Comparison of ENCODE assay signal across 8 cellular contexts in the genomic region with DNA sequence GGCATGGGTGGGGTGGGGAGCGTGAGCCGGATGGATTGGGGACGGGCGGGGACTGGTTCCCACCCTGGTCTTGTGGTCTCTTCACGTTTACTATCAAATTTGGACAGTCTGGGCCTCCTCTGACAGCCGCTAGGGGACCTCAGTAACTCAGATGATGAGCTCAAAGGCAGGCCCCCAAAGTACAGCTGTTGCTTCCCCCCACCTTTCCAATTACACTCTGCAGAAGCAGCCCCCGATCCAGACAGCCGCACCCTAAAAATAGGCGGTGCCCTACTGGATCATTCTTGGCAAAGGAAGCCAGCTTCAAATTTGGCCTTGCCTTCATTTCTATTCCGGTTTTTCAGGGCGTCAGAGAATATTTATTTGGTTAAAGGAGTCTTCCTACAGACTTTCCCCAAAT. TPM values are rescaled to one million over a fixed set of nuclear protein-coding genes. Genes with fewer than 3 reads are reported as not detected.
A peak's percentile ranks its signal among the peaks of the same experiment; 100 is the strongest.
DNase-seq lines count a peak whose midpoint lies in the region; ATAC-seq and TF ChIP-seq lines count a peak whose summit lies in the region.

No MANE protein-coding gene starts in this region.

- WGBS in H9 (ENCODE audit: extremely low coverage, insufficient read length, low lambda C conversion rate): no CpG with 5 or more reads among the region's 11 CpGs

- ATAC-seq in GM21619 (IDR thresholded peaks at IDR 0.05; ENCODE audit: unreplicated experiment): no peak
- ATAC-seq in GM21447 (IDR thresholded peaks at IDR 0.05; ENCODE audit: unreplicated experiment): no peak

- H3K36me3 ChIP-seq in skeletal muscle tissue (ENCODE audit: control insufficient read depth in 3 of 3, insufficient read depth in 3 of 3, low read length in 3 of 3): peaks cover 0 to 2% (median 2%) of the 10 kb centered on the region in 3 donors

- CTCF ChIA-PET in activated CD4-positive, alpha-beta memory T cell treated with anti-CD3 and anti-CD28 coated beads, Interleukin-2, amount 10 ng/mL, durations not matched to agents 7 days and 5 days (lab: Charles Lee): interaction anchor here (0.8 to 3.9 kb wide), 13 partner anchors 8 to 726 kb away, joined by 3 to 18 read pairs (median 3); no protein-coding TSS in a partner anchor

- no peak overlapping the region for H2BK120ac ChIP-seq in H9 (ENCODE audit: low read depth, low read length, poor library complexity, severe bottlenecking)

- H3T11ph ChIP-seq in H9 (ENCODE audit: low read length): no peak overlapping the region

- H3K9me3 ChIP-seq in H9 (ENCODE audit: control insufficient read depth, low read depth, low read length): no peaks in the 10 kb centered on the region
- no peaks in the 10 kb centered on the region for H3K9me3 ChIP-seq in skeletal muscle tissue (ENCODE audit: control insufficient read depth in 3 of 3, low read length in 3 of 3)

- H3K4me1 ChIP-seq in H9 (ENCODE audit: insufficient read depth, low read length) (peaks cover 5% of the 10 kb centered on the region), skeletal muscle tissue (ENCODE audit: control insufficient read depth in 3 of 3, insufficient read depth in 3 of 3, low read length in 3 of 3) (peaks cover 15 to 16% (median 15%) of the 10 kb centered on the region in 3 donors)

- H3K18ac ChIP-seq in H9 (ENCODE audit: insufficient read length, low read depth, low read length): no peak overlapping the region

- no peak overlapping the region for H3K23ac ChIP-seq in H9 (ENCODE audit: insufficient read length, low read depth, low read length)

- no peak overlapping the region for H3K14ac ChIP-seq in H9 (ENCODE audit: insufficient read depth, low read length)

- no peak overlapping the region for H4K91ac ChIP-seq in H9 (ENCODE audit: insufficient read length, low read depth, low read length)

- H2BK12ac ChIP-seq in H9 (ENCODE audit: insufficient read length, low read depth, low read length): no peak overlapping the region

- no peak overlapping the region for H2BK20ac ChIP-seq in H9 (ENCODE audit: low read depth, low read length, poor library complexity, severe bottlenecking)

- POLR2A ChIA-PET in activated CD4-positive, alpha-beta memory T cell treated with anti-CD3 and anti-CD28 coated beads, Interleukin-2, amount 10 ng/mL, durations not matched to agents 7 days and 5 days (lab: Charles Lee): interaction anchor here (1.1 to 1.7 kb wide), 8 partner anchors 10 to 731 kb away, joined by 3 to 8 read pairs (median 4); no protein-coding TSS in a partner anchor

- no peak overlapping the region for H3K56ac ChIP-seq in H9 (ENCODE audit: insufficient read length, low read depth, low read length)

- H3K27ac ChIP-seq in H9 (ENCODE audit: insufficient read length, low read depth, low read length) (no peak overlapping the region), skeletal muscle tissue (ENCODE audit: low read depth, low read length) (peak overlapping the region; percentile 99)

- TF ChIP-seq CTCF in H9 (conservative IDR thresholded peaks at IDR 0.05) (peak; percentile 71), glutamatergic neuron (IDR thresholded peaks at IDR 0.05; ENCODE audit: partially characterized antibody, unreplicated experiment) (peak; percentile 50)

- peaks cover 14% of the 10 kb centered on the region; the same call in 1 of the 2 replicates for H3K79me2 ChIP-seq in H9 (ENCODE audit: insufficient read depth, low read length)

- H3K4me3 Mint-ChIP-seq in H9 (peak overlapping the region; percentile 82 to 90), glutamatergic neuron (ENCODE audit: unreplicated experiment) (peak overlapping the region; percentile 79)
- H3K4me3 Mint-ChIP-seq in activated CD4-positive, alpha-beta memory T cell treated with anti-CD3 and anti-CD28 coated beads, Interleukin-2, amount 10 ng/mL, durations not matched to agents 7 days and 5 days: peak overlapping the region; percentile 74

- H3K27me3 Mint-ChIP-seq in H9 (ENCODE audit: low read depth): no peaks in the 10 kb centered on the region
- H3K27me3 Mint-ChIP-seq in activated CD4-positive, alpha-beta memory T cell treated with anti-CD3 and anti-CD28 coated beads, Interleukin-2, amount 10 ng/mL, durations not matched to agents 7 days and 5 days: no peaks in the 10 kb centered on the region
- H3K27me3 Mint-ChIP-seq in glutamatergic neuron (ENCODE audit: unreplicated experiment): peaks cover 10% of the 10 kb centered on the region

- H3K4me3 ChIP-seq in skeletal muscle tissue (ENCODE audit: low read length in 3 of 3): peak overlapping the region in 2 of 3 donors; percentile 29 to 40

- H4K8ac ChIP-seq in H9 (replicated peaks; ENCODE audit: insufficient read length, low read depth, low read length): no peak overlapping the region

- H3K23me2 ChIP-seq in H9 (ENCODE audit: insufficient read length, low read depth, low read length, poor library complexity, severe bottlenecking): peaks cover 25% of the 10 kb centered on the region

- no peaks in the 10 kb centered on the region; a peak in 2 of 7 replicates for H3K36me3 Mint-ChIP-seq in H9 (ENCODE audit: insufficient read depth in 1 of 3, low read depth in 3 of 3)
- peaks cover 5% of the 10 kb centered on the region for H3K36me3 Mint-ChIP-seq in activated CD4-positive, alpha-beta memory T cell treated with anti-CD3 and anti-CD28 coated beads, Interleukin-2, amount 10 ng/mL, durations not matched to agents 7 days and 5 days (ENCODE audit: low read depth)
- no peaks in the 10 kb centered on the region for H3K36me3 Mint-ChIP-seq in glutamatergic neuron (ENCODE audit: unreplicated experiment)

- H3K9ac ChIP-seq in H9 (ENCODE audit: extremely low read depth, insufficient read length, low read length): no peak overlapping the region
- H3K9ac ChIP-seq in skeletal muscle tissue (ENCODE audit: low read depth in 1 of 3, low read length in 3 of 3): peak overlapping the region in 2 of 3 donors; percentile 51 to 56

- H3K27ac Mint-ChIP-seq in H9 (no peak overlapping the region), glutamatergic neuron (ENCODE audit: unreplicated experiment) (no peak overlapping the region)
- peak overlapping the region; percentile 78 for H3K27ac Mint-ChIP-seq in activated CD4-positive, alpha-beta memory T cell treated with anti-CD3 and anti-CD28 coated beads, Interleukin-2, amount 10 ng/mL, durations not matched to agents 7 days and 5 days

- H3K4me1 Mint-ChIP-seq in H9 (peaks cover 59 to 61% of the 10 kb centered on the region in 2 experiments), glutamatergic neuron (ENCODE audit: low read depth, unreplicated experiment) (peaks cover 7% of the 10 kb centered on the region)
- peaks cover 37% of the 10 kb centered on the region for H3K4me1 Mint-ChIP-seq in activated CD4-positive, alpha-beta memory T cell treated with anti-CD3 and anti-CD28 coated beads, Interleukin-2, amount 10 ng/mL, durations not matched to agents 7 days and 5 days

- H2AFZ ChIP-seq in H9 (ENCODE audit: low read length): no peak overlapping the region

- H3K4me2 ChIP-seq in H9 (ENCODE audit: insufficient read depth, insufficient read length, low read length): no peak overlapping the region

- H3K4ac ChIP-seq in H9 (ENCODE audit: low read depth, low read length): no peak overlapping the region

- DNase-seq in 8988T (peak; percentile 76), H9 (peak; percentile 64), glutamatergic neuron (peak; percentile 28), GOT3 (lab: John Stamatoyannopoulos, UW) (no peak)
- peak; percentile 46 for DNase-seq in activated CD4-positive, alpha-beta memory T cell treated with anti-CD3 and anti-CD28 coated beads, Interleukin-2, amount 10 ng/mL, durations not matched to agents 7 days and 5 days

- no peaks in the 10 kb centered on the region for H3K79me1 ChIP-seq in H9 (ENCODE audit: insufficient read depth, low read depth, low read length, poor library complexity, severe bottlenecking)

- no peak overlapping the region for H2BK5ac ChIP-seq in H9 (ENCODE audit: insufficient read length, low read length)

- H4K5ac ChIP-seq in H9 (ENCODE audit: insufficient read length, low read depth, low read length): no peak overlapping the region

- no peaks in the 10 kb centered on the region for H4K20me1 ChIP-seq in H9 (ENCODE audit: control insufficient read depth, insufficient read depth, insufficient read length)

- H2AK5ac ChIP-seq in H9 (ENCODE audit: insufficient read length, low read length): no peak overlapping the region

- H3K27me3 ChIP-seq in H9 (ENCODE audit: insufficient read depth, low read length) (no peaks in the 10 kb centered on the region), skeletal muscle tissue (ENCODE audit: control insufficient read depth in 3 of 3, insufficient read depth in 3 of 3, low read length in 3 of 3) (no peaks in the 10 kb centered on the region)

- no peak overlapping the region for H2BK15ac ChIP-seq in H9 (ENCODE audit: low read depth, low read length)

- H3K9me3 Mint-ChIP-seq in H9 (no peaks in the 10 kb centered on the region; a peak in 1 of 5 replicates), glutamatergic neuron (ENCODE audit: unreplicated experiment) (peaks cover 4% of the 10 kb centered on the region)
- no peaks in the 10 kb centered on the region for H3K9me3 Mint-ChIP-seq in activated CD4-positive, alpha-beta memory T cell treated with anti-CD3 and anti-CD28 coated beads, Interleukin-2, amount 10 ng/mL, durations not matched to agents 7 days and 5 days

RNA-seq across cellular contexts. Expression of a gene that starts 1.9 kb away (rescaled TPM):
- total RNA-seq in H9 (2021): 43.5 and 44.6 TPM in 2 replicates
- 10 to 100 TPM; 31.6 to 32.2 TPM for total RNA-seq in activated CD4-positive, alpha-beta memory T cell treated with anti-CD3 and anti-CD28 coated beads, Interleukin-2, amount 10 ng/mL, durations not matched to agents 7 days and 5 days
- 1.4 TPM for total RNA-seq in glutamatergic neuron (ENCODE audit: unreplicated experiment)
- 15.1 TPM for total RNA-seq in skeletal muscle tissue
